Comparison of ENCODE assay signal across 27 cellular contexts in genomic region chrY:13312966-13313365, GRCh38.
"Had no signal": no experiment of that assay in that cellular context is flagged by ENCODE, and none has a peak within 500 bp of the region (broad histone marks: within the 10 kb centered on the region; RNA-seq: fewer than 3 reads in every experiment).

No MANE protein-coding gene starts in this region.

- ATAC-seq: mucosa of descending colon; natural killer cell; right lobe of liver; stimulated activated naive B cell treated with anti-CD40 and anti-IgM and Interleukin-4, amounts not matched to agents 10 μg/mL and 1 μg/mL and 100 μg/mL, for 72 hours; stimulated activated naive CD8-positive, alpha-beta T cell treated with anti-CD3 and anti-CD28 coated beads, Interleukin-15, Interleukin-2, amounts not matched to agents 100 U/mL and 50 U/mL, for 24 hours; upper lobe of right lung had no signal

- H3K4me3 ChIP-seq: left ventricle myocardium inferior, lung, mucosa of descending colon, neural progenitor cell, ovary, right atrium auricular region, right lobe of liver, skin epidermis, stomach, suprapubic skin, thoracic aorta, tibial artery, upper lobe of right lung had no signal

- H3K27ac Mint-ChIP-seq: naive B cell; nephron progenitor cell; neural progenitor cell; progenitor cell of endocrine pancreas; stimulated activated naive B cell treated with anti-CD40 and anti-IgM and Interleukin-4, amounts not matched to agents 10 μg/mL and 1 μg/mL and 100 μg/mL, for 72 hours had no signal

- DNase-seq: head of caudate nucleus; hippocampal formation; islet precursor cell; left ventricle myocardium inferior; midbrain; mucosa of descending colon; naive B cell; natural killer cell; nephron progenitor cell; ovary; right lobe of liver; stimulated activated CD4-positive, alpha-beta T cell treated with anti-CD3 and anti-CD28 coated beads, Interleukin-12 subunit alpha, Interleukin-12 subunit beta, amount 100 ng/mL, for 4 hours; stimulated activated CD4-positive, alpha-beta T cell treated with anti-CD3 and anti-CD28 coated beads, Interleukin-15, amount 100 ng/mL, for 24 hours; stimulated activated CD4-positive, alpha-beta T cell treated with anti-CD3 and anti-CD28 coated beads, Interleukin-2, amount 100 ng/mL, for 24 hours; stimulated activated CD4-positive, alpha-beta T cell treated with anti-CD3 and anti-CD28 coated beads, Interleukin-4, amount 100 ng/mL, for 1 hour; stimulated activated naive B cell treated with anti-CD40 and anti-IgM and Interleukin-4, amounts not matched to agents 10 μg/mL and 1 μg/mL and 100 μg/mL, for 72 hours; stimulated activated naive CD8-positive, alpha-beta T cell treated with anti-CD3 and anti-CD28 coated beads, Interleukin-15, Interleukin-2, amounts not matched to agents 100 U/mL and 50 U/mL, for 24 hours; stomach; tibial artery; upper lobe of right lung had no signal

- H3K9me3 Mint-ChIP-seq: naive B cell; natural killer cell; nephron progenitor cell; neural progenitor cell; stimulated activated naive B cell treated with anti-CD40 and anti-IgM and Interleukin-4, amounts not matched to agents 10 μg/mL and 1 μg/mL and 100 μg/mL, for 72 hours had no signal

- H3K27me3 Mint-ChIP-seq: naive B cell; progenitor cell of endocrine pancreas; stimulated activated naive B cell treated with anti-CD40 and anti-IgM and Interleukin-4, amounts not matched to agents 10 μg/mL and 1 μg/mL and 100 μg/mL, for 72 hours had no signal

- H3K27ac ChIP-seq: left ventricle myocardium inferior, neural progenitor cell, ovary, right atrium auricular region, right lobe of liver, skin epidermis, stomach, suprapubic skin, thoracic aorta, tibial artery, upper lobe of right lung had no signal

- H3K4me2 ChIP-seq: neural progenitor cell had no signal

- H3K9me3 ChIP-seq: left ventricle myocardium inferior, mucosa of descending colon, ovary, right atrium auricular region, right lobe of liver, stomach, suprapubic skin, thoracic aorta, tibial artery, upper lobe of right lung had no signal

- H3K4me3 Mint-ChIP-seq: naive B cell; natural killer cell; nephron progenitor cell; neural progenitor cell; stimulated activated naive B cell treated with anti-CD40 and anti-IgM and Interleukin-4, amounts not matched to agents 10 μg/mL and 1 μg/mL and 100 μg/mL, for 72 hours had no signal

- H2AFZ ChIP-seq: neural progenitor cell had no signal

- H3K4me1 ChIP-seq: left ventricle myocardium inferior, neural progenitor cell, right atrium auricular region, right lobe of liver, stomach, suprapubic skin, tibial artery, upper lobe of right lung had no signal

- H3K4me1 Mint-ChIP-seq: naive B cell, natural killer cell, nephron progenitor cell, neural progenitor cell had no signal

- H3K36me3 Mint-ChIP-seq: naive B cell, natural killer cell, neural progenitor cell had no signal

- H3K27me3 ChIP-seq: neural progenitor cell, ovary, right atrium auricular region, right lobe of liver, stomach, suprapubic skin, tibial artery, upper lobe of right lung had no signal

- H3K9ac ChIP-seq: neural progenitor cell had no signal

- H3K36me3 ChIP-seq: neural progenitor cell, ovary, right atrium auricular region, right lobe of liver, suprapubic skin, thoracic aorta, tibial artery, upper lobe of right lung had no signal
